18 cellular contexts compared by ENCODE assay signal in the genomic region with DNA sequence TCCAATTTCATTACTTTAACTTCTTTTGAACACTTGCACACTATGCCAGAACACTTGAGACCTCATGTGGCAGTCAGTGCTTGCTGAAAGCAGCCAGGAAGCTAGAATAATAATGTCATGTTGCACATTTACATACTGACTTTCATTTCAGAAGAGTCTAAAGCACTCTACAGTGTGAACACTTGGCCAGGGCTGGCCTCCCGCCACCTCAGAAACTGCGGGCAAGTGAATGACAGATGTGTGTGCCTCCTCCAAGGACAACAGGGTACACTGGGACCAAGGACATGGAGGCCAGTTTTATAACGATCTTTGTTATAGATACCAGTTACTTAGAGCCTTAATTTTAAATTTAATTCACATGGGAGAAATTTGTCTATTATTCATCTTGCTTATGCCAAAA.
A peak's percentile ranks its signal among the peaks of the same experiment; 100 is the strongest.
DNase-seq lines count a peak whose midpoint lies in the region; ATAC-seq and TF ChIP-seq lines count a peak whose summit lies in the region.
"Had no signal": no experiment of that assay in that cellular context is flagged by ENCODE, and none has a peak within 500 bp of the region (broad histone marks: within the 10 kb centered on the region; RNA-seq: fewer than 3 reads in every experiment).

No MANE protein-coding gene starts in this region.

- no peak for TF ChIP-seq CTCF in GM12865 (IDR thresholded peaks at IDR 0.05; ENCODE audit: insufficient read depth, low read depth, low read length, missing control alignments)
- TF ChIP-seq CTCF in body of pancreas (IDR thresholded peaks at IDR 0.05) = no peak
- no peak for TF ChIP-seq CTCF in left ventricle myocardium inferior (IDR thresholded peaks at IDR 0.05; ENCODE audit: borderline replicate concordance)

- peaks cover 3% of the 10 kb centered on the region for H3K27me3 Mint-ChIP-seq in T-helper 2 cell treated with Interferon-gamma antibody and Interleukin-4, amounts not matched to agents 5 μg/mL and 100 μg/mL, for 36 hours (ENCODE audit: low read depth)

- H3K9me3 Mint-ChIP-seq in T-helper 2 cell treated with Interferon-gamma antibody and Interleukin-4, amounts not matched to agents 5 μg/mL and 100 μg/mL, for 36 hours = no peaks in the 10 kb centered on the region
- H3K9me3 Mint-ChIP-seq: GM23338 had no signal

- no peak overlapping the region for H3K4me3 Mint-ChIP-seq in T-helper 2 cell treated with Interferon-gamma antibody and Interleukin-4, amounts not matched to agents 5 μg/mL and 100 μg/mL, for 36 hours
- H3K4me3 Mint-ChIP-seq: CD4-positive, alpha-beta memory T cell; GM23338 had no signal

- no peak overlapping the region for H3K27ac Mint-ChIP-seq in T-helper 2 cell treated with Interferon-gamma antibody and Interleukin-4, amounts not matched to agents 5 μg/mL and 100 μg/mL, for 36 hours
- H3K27ac Mint-ChIP-seq: CD4-positive, alpha-beta memory T cell; GM23338 had no signal

- H3K36me3 Mint-ChIP-seq in T-helper 2 cell treated with Interferon-gamma antibody and Interleukin-4, amounts not matched to agents 5 μg/mL and 100 μg/mL, for 36 hours (ENCODE audit: low read depth) = peaks cover 14% of the 10 kb centered on the region

- no peak for TF ChIP-seq POLR2A in body of pancreas (IDR thresholded peaks at IDR 0.05)

- H3K36me3 ChIP-seq in body of pancreas (replicated peaks in 1 of 2; ENCODE audit: insufficient read depth in 1 of 2, low read depth in 2 of 2) (no peaks in the 10 kb centered on the region), left ventricle myocardium inferior (peaks cover 9% of the 10 kb centered on the region)
- H3K36me3 ChIP-seq: BE2C had no signal

- ATAC-seq in GM19463 (IDR thresholded peaks at IDR 0.05; ENCODE audit: unreplicated experiment) (peak; percentile 44), body of pancreas (peak; percentile 30), HG02981 (IDR thresholded peaks at IDR 0.05; ENCODE audit: unreplicated experiment) (no peak)
- ATAC-seq: A549, GM12878, GM23338, HepG2 had no signal

- no peaks in the 10 kb centered on the region for H3K4me1 ChIP-seq in body of pancreas
- H3K4me1 ChIP-seq in left ventricle myocardium inferior = no peaks in the 10 kb centered on the region
- H3K4me1 ChIP-seq: A549, BE2C had no signal

- intact Hi-C loops in body of pancreas (cut with DNase I) = no loop called here
- intact Hi-C loops in left ventricle myocardium inferior (cut with micrococcal nuclease) = no loop called here

- no peaks in the 10 kb centered on the region for H3K9me3 ChIP-seq in body of pancreas
- H3K9me3 ChIP-seq in left ventricle myocardium inferior (replicated peaks) = peaks cover 12% of the 10 kb centered on the region
- H3K9me3 ChIP-seq: A549, BE2C had no signal

- no peaks in the 10 kb centered on the region for H3K4me1 Mint-ChIP-seq in T-helper 2 cell treated with Interferon-gamma antibody and Interleukin-4, amounts not matched to agents 5 μg/mL and 100 μg/mL, for 36 hours (ENCODE audit: low read depth)
- H3K4me1 Mint-ChIP-seq: CD4-positive, alpha-beta memory T cell; GM23338 had no signal

- 41 to 53% methylated on average over 3 of the region's 3 CpGs for WGBS in body of pancreas, 2 donors

- H3K27ac ChIP-seq in body of pancreas (no peak overlapping the region), left ventricle myocardium inferior (replicated peaks) (no peak overlapping the region)
- H3K27ac ChIP-seq: A549, C4-2B had no signal

- DNase-seq in GM12865 (ENCODE audit: low read depth) = peak; percentile 2
- peak; percentile 13 to 69 (median 28) for DNase-seq in body of pancreas
- DNase-seq in left ventricle myocardium inferior = peak; percentile 41
- DNase-seq in SIG-M5 treated with dmso at 0.1 percent for 504 hours (lab: John Stamatoyannopoulos, UW; ENCODE audit: unreplicated experiment) = no peak
- no peak for DNase-seq in GM03348 (ENCODE audit: low spot score)
- no peak for DNase-seq in T-helper 2 cell treated with Interferon-gamma antibody and Interleukin-4, amounts not matched to agents 5 μg/mL and 100 μg/mL, for 36 hours (ENCODE audit: low spot score)
- DNase-seq: BE2C; CD4-positive, alpha-beta memory T cell; DND-41; GDM1; H7 had no signal

- no peak overlapping the region for H3K4me3 ChIP-seq in GM12865 (ENCODE audit: low read depth, low read length)
- H3K4me3 ChIP-seq in body of pancreas = no peak overlapping the region
- H3K4me3 ChIP-seq in left ventricle myocardium inferior = no peak overlapping the region
- H3K4me3 ChIP-seq: A549, GM12878, GM23338 had no signal

- no peaks in the 10 kb centered on the region for H3K27me3 ChIP-seq in body of pancreas
- no peaks in the 10 kb centered on the region for H3K27me3 ChIP-seq in left ventricle myocardium inferior (ENCODE audit: low read depth)
- H3K27me3 ChIP-seq: BE2C had no signal

Comparison
In these comparisons a context has a peak if more than half of its experiments do, and no peak if none do; other contexts are left out.
1. DNase-seq: peak in GM12865 (single experiment), body of pancreas (4 of 4) and left ventricle myocardium inferior (single experiment); none in SIG-M5 treated with dmso at 0.1 percent for 504 hours (single experiment), GM03348 (single experiment) and T-helper 2 cell treated with Interferon-gamma antibody and Interleukin-4, amounts not matched to agents 5 μg/mL and 100 μg/mL, for 36 hours (single experiment).